In the genomic region with DNA sequence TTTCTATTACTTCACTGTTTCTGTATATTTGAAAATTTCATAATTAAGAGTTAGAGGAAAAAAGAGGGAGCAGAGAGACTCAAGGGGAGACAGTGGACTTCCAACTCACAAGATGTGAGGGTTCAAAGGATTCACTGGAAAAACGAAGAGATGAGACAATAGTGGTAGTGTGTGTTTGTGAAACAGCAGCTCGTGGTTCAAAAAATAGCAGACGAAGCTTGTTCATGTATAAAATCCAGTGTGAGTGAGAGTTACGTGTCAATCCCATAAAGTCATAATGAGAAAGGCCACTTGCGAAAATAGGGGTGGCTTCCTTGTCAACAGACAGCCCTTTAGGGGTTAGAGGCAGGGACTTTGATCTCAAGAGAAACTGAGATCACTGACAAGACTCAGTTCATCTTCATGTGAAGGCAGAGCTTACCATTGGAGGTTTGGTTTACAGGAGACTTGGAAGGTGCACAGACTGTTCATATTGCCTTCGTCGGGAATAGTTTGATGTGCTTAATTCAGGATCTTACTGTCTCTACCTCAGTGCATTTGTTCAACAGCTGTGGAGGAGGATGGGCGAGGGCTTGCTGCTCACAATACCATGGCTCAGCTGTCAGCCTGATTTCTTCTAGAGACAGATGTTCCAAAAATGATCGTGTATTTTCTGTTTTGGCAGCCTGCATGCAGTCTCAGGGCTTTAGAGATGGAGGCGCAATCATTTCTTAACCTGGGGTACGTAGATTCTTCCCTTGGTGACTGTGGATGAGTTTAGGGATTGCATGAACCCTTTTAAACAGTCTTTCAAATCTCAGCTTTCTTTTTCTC, we compare ENCODE assay signal across 9 cellular contexts.
DNase-seq lines count a peak whose midpoint lies in the region; ATAC-seq and TF ChIP-seq lines count a peak whose summit lies in the region.
"Had no signal": no experiment of that assay in that cellular context is flagged by ENCODE, and none has a peak within 500 bp of the region (broad histone marks: within the 10 kb centered on the region; RNA-seq: fewer than 3 reads in every experiment).

No MANE protein-coding gene starts in this region.

- H3K36me3 Mint-ChIP-seq in T-helper 1 cell treated with Interleukin-12 subunit alpha and Interleukin-12 subunit beta and Interleukin-4 antibody, amounts not matched to agents 30 μg/mL and 1 μg/mL, for 36 hours (ENCODE audit: low read depth): peaks cover 7% of the 10 kb centered on the region

- no peaks in the 10 kb centered on the region for H3K36me3 ChIP-seq in psoas muscle (ENCODE audit: insufficient read depth in 1 of 2, low read depth in 1 of 2)

- peak overlapping the region; percentile 23 for H3K4me3 Mint-ChIP-seq in T-helper 1 cell treated with Interleukin-12 subunit alpha and Interleukin-12 subunit beta and Interleukin-4 antibody, amounts not matched to agents 30 μg/mL and 1 μg/mL, for 36 hours

- ATAC-seq in GM18909 (IDR thresholded peaks at IDR 0.05; ENCODE audit: poor library complexity, unreplicated experiment) (peak; percentile 72), HG02852 (IDR thresholded peaks at IDR 0.05; ENCODE audit: unreplicated experiment) (peak; percentile 81), psoas muscle (no peak), HG03457 (IDR thresholded peaks at IDR 0.05; ENCODE audit: unreplicated experiment) (no peak)

- H3K9me3 Mint-ChIP-seq in T-helper 1 cell treated with Interleukin-12 subunit alpha and Interleukin-12 subunit beta and Interleukin-4 antibody, amounts not matched to agents 30 μg/mL and 1 μg/mL, for 36 hours: peaks cover 16% of the 10 kb centered on the region

- H3K27me3 ChIP-seq in psoas muscle (ENCODE audit: insufficient read depth in 3 of 3, low read length in 2 of 3): no peaks in the 10 kb centered on the region

- H3K9me3 ChIP-seq in psoas muscle: no peaks in the 10 kb centered on the region

- intact Hi-C loops in psoas muscle (cut with DNase I): loop anchor here in 1 of 2 donors (10.0 kb wide), 1 partner anchor 175 kb away; no protein-coding TSS in a partner anchor

- H3K27me3 Mint-ChIP-seq in T-helper 1 cell treated with Interleukin-12 subunit alpha and Interleukin-12 subunit beta and Interleukin-4 antibody, amounts not matched to agents 30 μg/mL and 1 μg/mL, for 36 hours (ENCODE audit: low read depth): no peaks in the 10 kb centered on the region

- peak overlapping the region; percentile 65 for H3K27ac Mint-ChIP-seq in T-helper 1 cell treated with Interleukin-12 subunit alpha and Interleukin-12 subunit beta and Interleukin-4 antibody, amounts not matched to agents 30 μg/mL and 1 μg/mL, for 36 hours

- 61 to 70% (median 65%) methylated on average over 11 of the region's 11 CpGs for WGBS in psoas muscle, 3 donors

- DNase-seq in DMS 273 treated with DMSO at 0.1 percent for 48 hours (lab: John Stamatoyannopoulos, UW) (peak; percentile 19), psoas muscle (no peak), DMS79 treated with DMSO at 0.1 percent for 48 hours (lab: John Stamatoyannopoulos, UW) (no peak)
- DNase-seq in activated CD8-positive, alpha-beta memory T cell treated with anti-CD3 and anti-CD28 coated beads, Interleukin-2, amount 50 U/mL, for 48 hours: no peak
- DNase-seq: COR-L47 had no signal

- H3K4me3 ChIP-seq in psoas muscle: no peak overlapping the region

- no peaks in the 10 kb centered on the region for H3K4me1 ChIP-seq in psoas muscle

- peaks cover 20% of the 10 kb centered on the region for H3K4me1 Mint-ChIP-seq in T-helper 1 cell treated with Interleukin-12 subunit alpha and Interleukin-12 subunit beta and Interleukin-4 antibody, amounts not matched to agents 30 μg/mL and 1 μg/mL, for 36 hours (ENCODE audit: low read depth)

- no peak overlapping the region for H3K27ac ChIP-seq in psoas muscle

- no peak for TF ChIP-seq CTCF in psoas muscle (IDR thresholded peaks at IDR 0.05)

Comparison
In these comparisons a context has a peak if more than half of its experiments do, and no peak if none do; other contexts are left out.
1. ATAC-seq: peak in GM18909 (single experiment) and HG02852 (single experiment); none in psoas muscle (0 of 4) and HG03457 (single experiment).